In genomic region chr13:80312967-80313366, GRCh38 we compare ENCODE assay signal across 19 cellular contexts. TPM values are rescaled to one million over a fixed set of nuclear protein-coding genes. Genes with fewer than 3 reads are reported as not detected.
DNase-seq lines count a peak whose midpoint lies in the region; ATAC-seq and TF ChIP-seq lines count a peak whose summit lies in the region.
"Had no signal": no experiment of that assay in that cellular context is flagged by ENCODE, and none has a peak within 500 bp of the region (broad histone marks: within the 10 kb centered on the region; RNA-seq: fewer than 3 reads in every experiment).

No MANE protein-coding gene starts in this region.

- no peak overlapping the region for H3K4ac ChIP-seq in IMR-90 (ENCODE audit: low read depth, low read length)

- TF ChIP-seq POLR2A in IMR-90 (IDR thresholded peaks at IDR 0.05; ENCODE audit: low read depth, low read length): no peak

- no peak overlapping the region for H2AK9ac ChIP-seq in IMR-90 (replicated peaks; ENCODE audit: low read depth, low read length, poor library complexity)

- no TSS peak for BruUV-seq in IMR-90 (replicated peaks; lab: Mats Ljungman, UMichigan)

- peak overlapping the region; percentile 51 for H3K27ac ChIP-seq in ACC112 (ENCODE audit: low read depth, low read length)
- no peak overlapping the region for H3K27ac ChIP-seq in IMR-90 (ENCODE audit: insufficient read depth, low read length)
- no peak overlapping the region for H3K27ac ChIP-seq in brain microvascular endothelial cell
- H3K27ac ChIP-seq: Peyer's patch had no signal

- in situ Hi-C loops in IMR-90 (cut with MboI; ENCODE audit: low sequenced_read_pairs) (no loop called here), brain microvascular endothelial cell (cut with HindIII; ENCODE audit: low pct_ligation_motif_present, low sequenced_read_pairs) (no loop called here)

- H4K91ac ChIP-seq in IMR-90 (ENCODE audit: insufficient read depth, low read depth, low read length): no peak overlapping the region

- no peak overlapping the region for H3K9ac ChIP-seq in IMR-90 (ENCODE audit: low read depth, low read length)

- H3K4me1 ChIP-seq in ACC112 (ENCODE audit: control insufficient read depth, insufficient read depth, low read length, unreplicated experiment): peaks cover 27% of the 10 kb centered on the region
- H3K4me1 ChIP-seq in IMR-90 (ENCODE audit: control insufficient read depth, insufficient read depth, low read length): peaks cover 2% of the 10 kb centered on the region
- H3K4me1 ChIP-seq: BE2C, Peyer's patch had no signal

- no peak overlapping the region for H2BK15ac ChIP-seq in IMR-90 (ENCODE audit: low read depth, low read length)

- H3K36me3 ChIP-seq in ACC112 (ENCODE audit: insufficient read depth, low read length): no peaks in the 10 kb centered on the region
- no peaks in the 10 kb centered on the region for H3K36me3 ChIP-seq in IMR-90 (ENCODE audit: control insufficient read depth, insufficient read depth, low read length)
- no peaks in the 10 kb centered on the region for H3K36me3 ChIP-seq in brain microvascular endothelial cell (replicated peaks)
- H3K36me3 ChIP-seq: BE2C, Peyer's patch had no signal

- ATAC-seq in IMR-90 (ENCODE audit: low read depth): peak; percentile 48
- ATAC-seq: GM12878 had no signal

- no CpG with 5 or more reads among the region's 3 CpGs for WGBS in IMR-90 (ENCODE audit: extremely low coverage in 2 of 2, insufficient read length in 1 of 2), 2 experiments

- H3K27me3 Mint-ChIP-seq in neural crest cell (ENCODE audit: low read depth): no peaks in the 10 kb centered on the region
- no peaks in the 10 kb centered on the region for H3K27me3 Mint-ChIP-seq in activated naive CD4-positive, alpha-beta T cell treated with anti-CD3 and anti-CD28 coated beads for 36 hours (ENCODE audit: low read depth)

- H2AFZ ChIP-seq in ACC112 (ENCODE audit: low read length, unreplicated experiment) (no peak overlapping the region), IMR-90 (replicated peaks; ENCODE audit: low read length, poor library complexity) (no peak overlapping the region)

- intact Hi-C loops in IMR-90 (cut with micrococcal nuclease): no loop called here
- intact Hi-C loops in activated naive CD4-positive, alpha-beta T cell treated with anti-CD3 and anti-CD28 coated beads for 36 hours (cut with micrococcal nuclease): no loop called here

- DNase-seq in IMR-90: peak; percentile 27
- peak; percentile 15 for DNase-seq in brain microvascular endothelial cell
- no peak for DNase-seq in neural crest cell (ENCODE audit: low read depth, low spot score)
- DNase-seq in foreskin melanocyte: no peak
- DNase-seq in activated naive CD4-positive, alpha-beta T cell treated with anti-CD3 and anti-CD28 coated beads for 36 hours: no peak
- no peak for DNase-seq in DMS153 treated with DMSO at 0.1 percent for 48 hours (lab: John Stamatoyannopoulos, UW; ENCODE audit: unreplicated experiment)
- DNase-seq: BE2C, DMS79, H7, KG1, NCI-H1105, NCI-H146, NCI-H2029, NCI-H2171, NCI-H524 treated with DMSO at 0.1 percent for 48 hours, NCI-H82, Peyer's patch had no signal

- no peak overlapping the region for H3K56ac ChIP-seq in IMR-90 (ENCODE audit: extremely low read depth, insufficient read depth, low read length)

- H3K4me1 Mint-ChIP-seq in neural crest cell: peaks cover 23% of the 10 kb centered on the region
- H3K4me1 Mint-ChIP-seq in activated naive CD4-positive, alpha-beta T cell treated with anti-CD3 and anti-CD28 coated beads for 36 hours (ENCODE audit: low read depth): no peaks in the 10 kb centered on the region

- H3K27me3 ChIP-seq in ACC112 (ENCODE audit: insufficient read depth, low read length): no peaks in the 10 kb centered on the region
- H3K27me3 ChIP-seq in IMR-90 (ENCODE audit: control insufficient read depth, insufficient read depth, low read length): no peaks in the 10 kb centered on the region
- no peaks in the 10 kb centered on the region for H3K27me3 ChIP-seq in brain microvascular endothelial cell (replicated peaks)
- H3K27me3 ChIP-seq: BE2C, Peyer's patch had no signal

- H3K18ac ChIP-seq in IMR-90 (ENCODE audit: low read depth, low read length): no peak overlapping the region

- no peak overlapping the region for H3K23ac ChIP-seq in IMR-90 (ENCODE audit: low read depth, low read length)

- POLR2A ChIA-PET in IMR-90 (lab: Charles Lee; ENCODE audit: unreplicated experiment): no interaction called here

- H3K4me3 Mint-ChIP-seq in neural crest cell: no peak overlapping the region
- no peak overlapping the region for H3K4me3 Mint-ChIP-seq in activated naive CD4-positive, alpha-beta T cell treated with anti-CD3 and anti-CD28 coated beads for 36 hours

- H3K79me2 ChIP-seq in ACC112 (ENCODE audit: control insufficient read depth, insufficient read depth, low read length, unreplicated experiment): no peaks in the 10 kb centered on the region

- H4K5ac ChIP-seq in IMR-90 (ENCODE audit: low read depth, low read length): no peak overlapping the region

- H2BK5ac ChIP-seq in IMR-90 (ENCODE audit: low read depth, low read length, poor library complexity, severe bottlenecking): no peak overlapping the region

- H3K79me1 ChIP-seq in IMR-90 (ENCODE audit: low read depth in 1 of 2, low read length in 2 of 2): no peaks in the 10 kb centered on the region; a peak in 1 of 4 replicates

- no peaks in the 10 kb centered on the region for H3K9me3 Mint-ChIP-seq in neural crest cell
- H3K9me3 Mint-ChIP-seq in activated naive CD4-positive, alpha-beta T cell treated with anti-CD3 and anti-CD28 coated beads for 36 hours: no peaks in the 10 kb centered on the region

- H3K4me2 ChIP-seq in IMR-90 (ENCODE audit: low read depth, low read length): no peak overlapping the region

- H3K9me1 ChIP-seq in IMR-90 (ENCODE audit: insufficient read depth, low read length): peaks cover 7% of the 10 kb centered on the region; the same call in 1 of the 2 replicates

- H2BK20ac ChIP-seq in IMR-90 (ENCODE audit: low read depth, low read length): no peak overlapping the region

- H3K4me3 ChIP-seq in ACC112 (ENCODE audit: low read depth, low read length) (no peak overlapping the region), IMR-90 (ENCODE audit: insufficient read depth, low read depth, low read length) (no peak overlapping the region), brain microvascular endothelial cell (ENCODE audit: low read depth, low read length) (no peak overlapping the region)
- H3K4me3 ChIP-seq: GM12878, Peyer's patch had no signal

- H2BK120ac ChIP-seq in IMR-90 (ENCODE audit: low read depth, low read length): 0 out of 2 replicates have a peak overlapping the region, but pooled peaks have one; percentile 39

- dilution Hi-C loops in IMR-90 (cut with HindIII; ENCODE audit: low sequenced_read_pairs, unreplicated experiment): no loop called here

- peak overlapping the region; percentile 69 for H3K27ac Mint-ChIP-seq in neural crest cell (ENCODE audit: unreplicated experiment)
- H3K27ac Mint-ChIP-seq in activated naive CD4-positive, alpha-beta T cell treated with anti-CD3 and anti-CD28 coated beads for 36 hours: no peak overlapping the region

- no peak for TF ChIP-seq RAD21 in IMR-90 (IDR thresholded peaks at IDR 0.05; ENCODE audit: low read length)

- H3K36me3 Mint-ChIP-seq in neural crest cell (ENCODE audit: low read depth): peaks cover 4% of the 10 kb centered on the region
- H3K36me3 Mint-ChIP-seq in activated naive CD4-positive, alpha-beta T cell treated with anti-CD3 and anti-CD28 coated beads for 36 hours (ENCODE audit: low read depth): no peaks in the 10 kb centered on the region

- no peaks in the 10 kb centered on the region for H3K9me3 ChIP-seq in IMR-90 (ENCODE audit: control insufficient read depth, insufficient read depth, low read length)
- H3K9me3 ChIP-seq: BE2C, Peyer's patch had no signal

- H2AK5ac ChIP-seq in IMR-90 (ENCODE audit: low read depth, low read length): no peak overlapping the region

- 0 out of 2 replicates have a peak overlapping the region, but pooled peaks have one; percentile 37 for H3K14ac ChIP-seq in IMR-90 (replicated peaks; ENCODE audit: low read depth, low read length)

- no peak overlapping the region for H4K8ac ChIP-seq in IMR-90 (ENCODE audit: low read depth in 2 of 2, low read length in 2 of 2)

- CTCF ChIA-PET in IMR-90 (lab: Yijun Ruan, JAX): no interaction called here
- CTCF ChIA-PET in activated naive CD4-positive, alpha-beta T cell treated with anti-CD3 and anti-CD28 coated beads for 36 hours (lab: Charles Lee): no interaction called here

- no peaks in the 10 kb centered on the region for H4K20me1 ChIP-seq in IMR-90 (ENCODE audit: insufficient read depth, low read length)

- no peak for TF ChIP-seq CTCF in IMR-90 (conservative IDR thresholded peaks at IDR 0.05; ENCODE audit: low read depth, low read length)
- no peak for TF ChIP-seq CTCF in brain microvascular endothelial cell (IDR thresholded peaks at IDR 0.05; ENCODE audit: low read depth, low read length, missing control alignments)
- TF ChIP-seq CTCF in neural crest cell (conservative IDR thresholded peaks at IDR 0.05): no peak

TF ChIP-seq in IMR-90, 13 proteins besides CTCF, POLR2A, EP300 and RAD21 (continues in another document):
- TF ChIP-seq MXI1 (IDR thresholded peaks at IDR 0.05; ENCODE audit: borderline replicate concordance, low read depth, low read length) (no peak), MAFK (IDR thresholded peaks at IDR 0.05; ENCODE audit: low read depth, low read length) (no peak), SMC3 (IDR thresholded peaks at IDR 0.05; ENCODE audit: low read depth, low read length) (no peak), NFE2L2 (IDR thresholded peaks at IDR 0.05; ENCODE audit: low read depth, low read length) (no peak), CHD1 (IDR thresholded peaks at IDR 0.05; ENCODE audit: low read depth, low read length) (no peak), RCOR1 (IDR thresholded peaks at IDR 0.05; ENCODE audit: insufficient replicate concordance, low read length) (no peak), USF2 (IDR thresholded peaks at IDR 0.05; ENCODE audit: low read depth, low read length) (no peak), MAZ (IDR thresholded peaks at IDR 0.05; ENCODE audit: borderline replicate concordance, low read depth, low read length) (no peak)

RNA-seq across cellular contexts. Expression of gene SPRY2, which starts 28.0 kb away (rescaled TPM):
- total RNA-seq in IMR-90 (2012; rRNA removed): 21.1 and 26.4 TPM in 2 replicates
- 47.9 and 53.9 TPM in 2 replicates for polyA plus RNA-seq in IMR-90 (2012; rRNA removed)
- 35.5 and 39.0 TPM in 2 replicates for polyA plus RNA-seq in IMR-90 (2012; cell fraction: cytosol; rRNA removed)
- polyA plus RNA-seq in IMR-90 (2012; cell fraction: nucleus; rRNA removed; ENCODE audit: low replicate concordance): 63.3 and 76.1 TPM in 2 replicates
- 106 TPM in 2 replicates for total RNA-seq in neural crest cell
- total RNA-seq in activated naive CD4-positive, alpha-beta T cell treated with anti-CD3 and anti-CD28 coated beads for 36 hours: under 1 TPM; 0.26 to 0.44 TPM

Comparison
In these comparisons a context has a peak if more than half of its experiments do, and no peak if none do; other contexts are left out.
1. DNase-seq: peak in IMR-90 (single experiment) and brain microvascular endothelial cell (single experiment); none in neural crest cell (single experiment), foreskin melanocyte (single experiment), activated naive CD4-positive, alpha-beta T cell treated with anti-CD3 and anti-CD28 coated beads for 36 hours (single experiment) and DMS153 treated with DMSO at 0.1 percent for 48 hours (single experiment).
2. RNA of gene SPRY2, which starts 28.0 kb away (total RNA-seq): 106 TPM in neural crest cell and 21.1 to 26.4 TPM in IMR-90; 0.26 to 0.44 TPM in activated naive CD4-positive, alpha-beta T cell treated with anti-CD3 and anti-CD28 coated beads for 36 hours; every median in the first group is over 10 times any median in the second.